ENCODE assay signal across 17 cellular contexts in the genomic region with DNA sequence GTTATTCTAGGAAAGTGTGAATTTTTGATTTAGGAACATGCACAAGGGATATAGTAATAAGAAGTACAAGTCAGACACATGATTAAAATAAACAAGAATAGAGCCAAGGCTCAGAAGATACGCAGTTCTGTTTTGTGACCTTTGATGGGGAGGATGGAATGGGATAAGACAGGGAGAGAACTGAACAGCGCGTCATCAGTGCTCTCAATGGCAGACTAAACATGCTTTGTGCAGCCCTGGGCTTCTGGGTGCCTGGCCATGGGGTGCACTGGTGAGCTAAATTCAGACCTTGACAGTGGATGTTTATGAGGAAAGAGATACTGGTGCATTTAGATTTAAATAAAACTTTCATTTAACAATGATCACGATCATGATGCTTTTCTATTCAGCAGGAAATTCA.
A peak's percentile ranks its signal among the peaks of the same experiment; 100 is the strongest.
DNase-seq lines count a peak whose midpoint lies in the region; ATAC-seq and TF ChIP-seq lines count a peak whose summit lies in the region.
"Had no signal": no experiment of that assay in that cellular context is flagged by ENCODE, and none has a peak within 500 bp of the region (broad histone marks: within the 10 kb centered on the region; RNA-seq: fewer than 3 reads in every experiment).

No MANE protein-coding gene starts in this region.

- H3K4me1 Mint-ChIP-seq in activated naive CD8-positive, alpha-beta T cell treated with anti-CD3 and anti-CD28 coated beads, Interleukin-2, amount 50 U/mL, for 24 hours: no peaks in the 10 kb centered on the region
- H3K4me1 Mint-ChIP-seq: CD4-positive, alpha-beta memory T cell; GM23338; H9 had no signal

- H3K4me1 ChIP-seq in RWPE2 (ENCODE audit: insufficient read depth, poor library complexity, severe bottlenecking) (peaks cover 31% of the 10 kb centered on the region), esophagus muscularis mucosa (no peaks in the 10 kb centered on the region), ovary (ENCODE audit: insufficient read depth) (peaks cover 19% of the 10 kb centered on the region)

- H3K27me3 ChIP-seq in RWPE2 (ENCODE audit: insufficient read depth, poor library complexity, severe bottlenecking) (no peaks in the 10 kb centered on the region), esophagus muscularis mucosa (no peaks in the 10 kb centered on the region), ovary (no peaks in the 10 kb centered on the region)

- H3K36me3 ChIP-seq in RWPE2 (ENCODE audit: low read depth) (peaks cover 13% of the 10 kb centered on the region), esophagus muscularis mucosa (no peaks in the 10 kb centered on the region), ovary (no peaks in the 10 kb centered on the region)

- ATAC-seq in RWPE2 (ENCODE audit: low read depth) (no peak), GM19351 (IDR thresholded peaks at IDR 0.05; ENCODE audit: unreplicated experiment) (no peak)
- no peak for ATAC-seq in activated naive CD8-positive, alpha-beta T cell treated with anti-CD3 and anti-CD28 coated beads, Interleukin-2, amount 50 U/mL, for 24 hours
- ATAC-seq: GM12878, GM23338, HCT116 had no signal

- intact Hi-C loops in esophagus muscularis mucosa (cut with DNase I) (no loop called here), ovary (cut with DNase I) (no loop called here)

- H3K9me3 ChIP-seq in RWPE2 (ENCODE audit: severe bottlenecking) (no peaks in the 10 kb centered on the region), esophagus muscularis mucosa (no peaks in the 10 kb centered on the region), ovary (no peaks in the 10 kb centered on the region)
- H3K9me3 ChIP-seq: Caco-2 had no signal

- TF ChIP-seq CTCF in RWPE2 (IDR thresholded peaks at IDR 0.05; ENCODE audit: poor library complexity, severe bottlenecking): no peak
- no peak for TF ChIP-seq CTCF in esophagus muscularis mucosa (IDR thresholded peaks at IDR 0.05)
- TF ChIP-seq CTCF in ovary (IDR thresholded peaks at IDR 0.05): no peak

- no peak overlapping the region for H3K4me3 Mint-ChIP-seq in activated naive CD8-positive, alpha-beta T cell treated with anti-CD3 and anti-CD28 coated beads, Interleukin-2, amount 50 U/mL, for 24 hours
- H3K4me3 Mint-ChIP-seq: CD4-positive, alpha-beta memory T cell; GM23338; H9 had no signal

- WGBS in esophagus muscularis mucosa: 85% methylated on average over 4 of the region's 4 CpGs
- 13 to 31% (median 28%) methylated on average over 4 of the region's 4 CpGs for WGBS in ovary, 3 donors

- TF ChIP-seq POLR2A in esophagus muscularis mucosa (IDR thresholded peaks at IDR 0.05; ENCODE audit: low read depth): no peak
- TF ChIP-seq POLR2A in ovary (IDR thresholded peaks at IDR 0.05): no peak

- no peak for DNase-seq in RWPE2 (ENCODE audit: low spot score)
- DNase-seq in esophagus muscularis mucosa (ENCODE audit: extremely low spot score): peak; percentile 57
- peak in 4 of 5 donors; percentile 42 to 69 (median 62) for DNase-seq in ovary
- DNase-seq in NCI-H2029 (lab: John Stamatoyannopoulos, UW): no peak
- DNase-seq in activated naive CD8-positive, alpha-beta T cell treated with anti-CD3 and anti-CD28 coated beads, Interleukin-2, amount 50 U/mL, for 24 hours: no peak
- DNase-seq: C1 segment of cervical spinal cord; Caco-2; CD4-positive, alpha-beta memory T cell; DMS 273 treated with DMSO at 0.1 percent for 48 hours; DMS79; EL; GDM1; H9 had no signal

- H3K27ac ChIP-seq in RWPE2 (ENCODE audit: poor library complexity, severe bottlenecking): peak overlapping the region; percentile 88
- H3K27ac ChIP-seq in esophagus muscularis mucosa (replicated peaks in 1 of 4): no peak overlapping the region
- H3K27ac ChIP-seq in ovary: peak overlapping the region in 1 of 2 donors; percentile 22

- peaks cover 23% of the 10 kb centered on the region for H3K27me3 Mint-ChIP-seq in activated naive CD8-positive, alpha-beta T cell treated with anti-CD3 and anti-CD28 coated beads, Interleukin-2, amount 50 U/mL, for 24 hours

- TF ChIP-seq EP300 in esophagus muscularis mucosa (IDR thresholded peaks at IDR 0.05) (no peak), ovary (IDR thresholded peaks at IDR 0.05) (no peak)

- H3K4me3 ChIP-seq in RWPE2 (ENCODE audit: severe bottlenecking): no peak overlapping the region
- no peak overlapping the region for H3K4me3 ChIP-seq in esophagus muscularis mucosa
- no peak overlapping the region for H3K4me3 ChIP-seq in ovary
- H3K4me3 ChIP-seq: GM12878, GM23338 had no signal

- no peak overlapping the region for H3K27ac Mint-ChIP-seq in activated naive CD8-positive, alpha-beta T cell treated with anti-CD3 and anti-CD28 coated beads, Interleukin-2, amount 50 U/mL, for 24 hours
- H3K27ac Mint-ChIP-seq: CD4-positive, alpha-beta memory T cell; GM23338; H9 had no signal

- H3K36me3 Mint-ChIP-seq in activated naive CD8-positive, alpha-beta T cell treated with anti-CD3 and anti-CD28 coated beads, Interleukin-2, amount 50 U/mL, for 24 hours (ENCODE audit: low read depth): no peaks in the 10 kb centered on the region
- H3K36me3 Mint-ChIP-seq: CD4-positive, alpha-beta memory T cell had no signal

- H3K9me3 Mint-ChIP-seq in activated naive CD8-positive, alpha-beta T cell treated with anti-CD3 and anti-CD28 coated beads, Interleukin-2, amount 50 U/mL, for 24 hours: no peaks in the 10 kb centered on the region
- H3K9me3 Mint-ChIP-seq: GM23338, H9 had no signal

Comparison
In these comparisons a context has a peak if more than half of its experiments do, and no peak if none do; other contexts are left out.
1. DNase-seq: peak in esophagus muscularis mucosa (single experiment) and ovary (4 of 5); none in RWPE2 (single experiment), NCI-H2029 (single experiment) and activated naive CD8-positive, alpha-beta T cell treated with anti-CD3 and anti-CD28 coated beads, Interleukin-2, amount 50 U/mL, for 24 hours (single experiment).